ENCODE assay signal across 1 cellular context in the genomic region with DNA sequence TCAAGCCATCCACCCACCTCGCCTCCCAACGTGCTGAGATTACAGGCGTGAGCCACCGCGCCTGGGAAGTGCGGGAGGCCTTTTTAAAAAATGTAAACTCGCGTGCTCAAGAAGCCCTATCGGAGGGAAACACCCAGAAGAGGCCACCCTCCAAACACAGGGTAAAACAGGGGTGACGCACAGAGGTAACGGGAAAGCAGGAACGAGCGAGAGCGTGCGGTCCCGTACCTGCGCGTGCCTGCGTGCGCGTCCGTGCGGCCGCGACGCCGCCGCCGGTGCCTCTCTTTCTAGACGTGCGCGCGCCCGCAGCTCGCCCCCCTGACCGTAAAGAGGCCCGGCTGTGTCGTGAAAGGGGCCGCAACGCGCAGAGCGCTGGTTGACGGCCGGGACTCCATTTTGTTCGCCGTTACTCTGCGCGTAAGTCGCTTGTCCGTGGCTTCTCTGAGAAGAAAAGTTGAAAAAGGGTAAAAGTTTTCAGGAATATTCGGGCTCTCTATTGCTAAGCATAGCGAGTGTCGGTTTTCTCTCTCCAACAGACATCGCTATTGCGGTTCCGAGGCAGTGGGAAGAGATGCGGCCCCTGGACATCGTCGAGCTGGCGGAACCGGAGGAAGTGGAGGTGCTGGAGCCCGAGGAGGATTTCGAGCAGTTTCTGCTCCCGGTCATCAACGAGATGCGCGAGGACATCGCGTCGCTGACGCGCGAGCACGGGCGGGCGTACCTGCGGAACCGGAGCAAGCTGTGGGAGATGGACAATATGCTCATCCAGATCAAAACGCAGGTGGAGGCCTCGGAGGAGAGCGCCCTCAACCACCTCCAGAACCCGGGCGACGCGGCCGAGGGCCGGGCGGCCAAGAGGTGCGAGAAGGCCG.
A peak's percentile ranks its signal among the peaks of the same experiment; 100 is the strongest.
TF ChIP-seq lines count a peak whose summit lies in the region.

A gene (plus strand): TSS at position 394 of the 872 bp plus-strand sequence. CDS start 178 bp downstream, at position 572.

TF ChIP-seq in HepG2, 621 proteins besides CTCF, POLR2A, EP300 and RAD21 (continued from another document and continues in another):
- TF ChIP-seq, protein P1, sequence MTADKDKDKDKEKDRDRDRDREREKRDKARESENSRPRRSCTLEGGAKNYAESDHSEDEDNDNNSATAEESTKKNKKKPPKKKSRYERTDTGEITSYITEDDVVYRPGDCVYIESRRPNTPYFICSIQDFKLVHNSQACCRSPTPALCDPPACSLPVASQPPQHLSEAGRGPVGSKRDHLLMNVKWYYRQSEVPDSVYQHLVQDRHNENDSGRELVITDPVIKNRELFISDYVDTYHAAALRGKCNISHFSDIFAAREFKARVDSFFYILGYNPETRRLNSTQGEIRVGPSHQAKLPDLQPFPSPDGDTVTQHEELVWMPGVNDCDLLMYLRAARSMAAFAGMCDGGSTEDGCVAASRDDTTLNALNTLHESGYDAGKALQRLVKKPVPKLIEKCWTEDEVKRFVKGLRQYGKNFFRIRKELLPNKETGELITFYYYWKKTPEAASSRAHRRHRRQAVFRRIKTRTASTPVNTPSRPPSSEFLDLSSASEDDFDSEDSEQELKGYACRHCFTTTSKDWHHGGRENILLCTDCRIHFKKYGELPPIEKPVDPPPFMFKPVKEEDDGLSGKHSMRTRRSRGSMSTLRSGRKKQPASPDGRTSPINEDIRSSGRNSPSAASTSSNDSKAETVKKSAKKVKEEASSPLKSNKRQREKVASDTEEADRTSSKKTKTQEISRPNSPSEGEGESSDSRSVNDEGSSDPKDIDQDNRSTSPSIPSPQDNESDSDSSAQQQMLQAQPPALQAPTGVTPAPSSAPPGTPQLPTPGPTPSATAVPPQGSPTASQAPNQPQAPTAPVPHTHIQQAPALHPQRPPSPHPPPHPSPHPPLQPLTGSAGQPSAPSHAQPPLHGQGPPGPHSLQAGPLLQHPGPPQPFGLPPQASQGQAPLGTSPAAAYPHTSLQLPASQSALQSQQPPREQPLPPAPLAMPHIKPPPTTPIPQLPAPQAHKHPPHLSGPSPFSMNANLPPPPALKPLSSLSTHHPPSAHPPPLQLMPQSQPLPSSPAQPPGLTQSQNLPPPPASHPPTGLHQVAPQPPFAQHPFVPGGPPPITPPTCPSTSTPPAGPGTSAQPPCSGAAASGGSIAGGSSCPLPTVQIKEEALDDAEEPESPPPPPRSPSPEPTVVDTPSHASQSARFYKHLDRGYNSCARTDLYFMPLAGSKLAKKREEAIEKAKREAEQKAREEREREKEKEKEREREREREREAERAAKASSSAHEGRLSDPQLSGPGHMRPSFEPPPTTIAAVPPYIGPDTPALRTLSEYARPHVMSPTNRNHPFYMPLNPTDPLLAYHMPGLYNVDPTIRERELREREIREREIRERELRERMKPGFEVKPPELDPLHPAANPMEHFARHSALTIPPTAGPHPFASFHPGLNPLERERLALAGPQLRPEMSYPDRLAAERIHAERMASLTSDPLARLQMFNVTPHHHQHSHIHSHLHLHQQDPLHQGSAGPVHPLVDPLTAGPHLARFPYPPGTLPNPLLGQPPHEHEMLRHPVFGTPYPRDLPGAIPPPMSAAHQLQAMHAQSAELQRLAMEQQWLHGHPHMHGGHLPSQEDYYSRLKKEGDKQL (CRISPR knock-in tag; IDR thresholded peaks at IDR 0.05; ENCODE audit: low read depth): 0 out of 2 replicates have a peak, but pooled peaks have one; percentile 13
- TF ChIP-seq, protein P2, sequence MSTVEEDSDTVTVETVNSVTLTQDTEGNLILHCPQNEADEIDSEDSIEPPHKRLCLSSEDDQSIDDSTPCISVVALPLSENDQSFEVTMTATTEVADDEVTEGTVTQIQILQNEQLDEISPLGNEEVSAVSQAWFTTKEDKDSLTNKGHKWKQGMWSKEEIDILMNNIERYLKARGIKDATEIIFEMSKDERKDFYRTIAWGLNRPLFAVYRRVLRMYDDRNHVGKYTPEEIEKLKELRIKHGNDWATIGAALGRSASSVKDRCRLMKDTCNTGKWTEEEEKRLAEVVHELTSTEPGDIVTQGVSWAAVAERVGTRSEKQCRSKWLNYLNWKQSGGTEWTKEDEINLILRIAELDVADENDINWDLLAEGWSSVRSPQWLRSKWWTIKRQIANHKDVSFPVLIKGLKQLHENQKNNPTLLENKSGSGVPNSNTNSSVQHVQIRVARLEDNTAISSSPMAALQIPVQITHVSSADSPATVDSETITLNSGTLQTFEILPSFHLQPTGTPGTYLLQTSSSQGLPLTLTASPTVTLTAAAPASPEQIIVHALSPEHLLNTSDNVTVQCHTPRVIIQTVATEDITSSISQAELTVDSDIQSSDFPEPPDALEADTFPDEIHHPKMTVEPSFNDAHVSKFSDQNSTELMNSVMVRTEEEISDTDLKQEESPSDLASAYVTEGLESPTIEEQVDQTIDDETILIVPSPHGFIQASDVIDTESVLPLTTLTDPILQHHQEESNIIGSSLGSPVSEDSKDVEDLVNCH (CRISPR knock-in tag; IDR thresholded peaks at IDR 0.05): 0 out of 2 replicates have a peak, but pooled peaks have one; percentile 25
- TF ChIP-seq, protein P3, sequence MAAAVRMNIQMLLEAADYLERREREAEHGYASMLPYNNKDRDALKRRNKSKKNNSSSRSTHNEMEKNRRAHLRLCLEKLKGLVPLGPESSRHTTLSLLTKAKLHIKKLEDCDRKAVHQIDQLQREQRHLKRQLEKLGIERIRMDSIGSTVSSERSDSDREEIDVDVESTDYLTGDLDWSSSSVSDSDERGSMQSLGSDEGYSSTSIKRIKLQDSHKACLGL (CRISPR knock-in tag; IDR thresholded peaks at IDR 0.05): no peak; the same call in 1 of the 2 replicates
- no peak for TF ChIP-seq SUZ12 (IDR thresholded peaks at IDR 0.05; ENCODE audit: low read depth, low read length)
- TF ChIP-seq SALL1 (CRISPR knock-in tag; IDR thresholded peaks at IDR 0.05): peak; percentile 66
- TF ChIP-seq DNMT1 (CRISPR knock-in tag; IDR thresholded peaks at IDR 0.05): no peak
- no peak for TF ChIP-seq MLLT10 (CRISPR knock-in tag; IDR thresholded peaks at IDR 0.05)
- TF ChIP-seq, protein P4, sequence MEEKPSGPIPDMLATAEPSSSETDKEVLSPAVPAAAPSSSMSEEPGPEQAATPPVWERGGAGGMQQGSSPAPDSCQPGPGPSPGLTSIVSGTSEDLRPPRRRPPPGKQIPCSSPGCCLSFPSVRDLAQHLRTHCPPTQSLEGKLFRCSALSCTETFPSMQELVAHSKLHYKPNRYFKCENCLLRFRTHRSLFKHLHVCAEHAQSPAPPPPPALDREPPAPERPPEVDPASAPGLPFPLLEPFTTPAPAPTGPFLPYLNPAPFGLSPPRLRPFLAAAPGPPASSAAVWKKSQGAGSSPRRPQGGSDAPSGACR (CRISPR knock-in tag; IDR thresholded peaks at IDR 0.05): no peak; the same call in 1 of the 2 replicates
- TF ChIP-seq ZNF383 (CRISPR knock-in tag; IDR thresholded peaks at IDR 0.05; ENCODE audit: borderline replicate concordance): no peak
- TF ChIP-seq JUNB (CRISPR knock-in tag; IDR thresholded peaks at IDR 0.05; ENCODE audit: borderline replicate concordance): peak; percentile 62; the same call in 1 of the 2 replicates
- TF ChIP-seq, protein P5, sequence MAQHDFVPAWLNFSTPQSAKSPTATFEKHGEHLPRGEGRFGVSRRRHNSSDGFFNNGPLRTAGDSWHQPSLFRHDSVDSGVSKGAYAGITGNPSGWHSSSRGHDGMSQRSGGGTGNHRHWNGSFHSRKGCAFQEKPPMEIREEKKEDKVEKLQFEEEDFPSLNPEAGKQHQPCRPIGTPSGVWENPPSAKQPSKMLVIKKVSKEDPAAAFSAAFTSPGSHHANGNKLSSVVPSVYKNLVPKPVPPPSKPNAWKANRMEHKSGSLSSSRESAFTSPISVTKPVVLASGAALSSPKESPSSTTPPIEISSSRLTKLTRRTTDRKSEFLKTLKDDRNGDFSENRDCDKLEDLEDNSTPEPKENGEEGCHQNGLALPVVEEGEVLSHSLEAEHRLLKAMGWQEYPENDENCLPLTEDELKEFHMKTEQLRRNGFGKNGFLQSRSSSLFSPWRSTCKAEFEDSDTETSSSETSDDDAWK (CRISPR knock-in tag; IDR thresholded peaks at IDR 0.05): no peak
- no peak for TF ChIP-seq SMAD9 (CRISPR knock-in tag; IDR thresholded peaks at IDR 0.05)
- TF ChIP-seq KDM5A (IDR thresholded peaks at IDR 0.05; ENCODE audit: borderline replicate concordance, low read length): peak; percentile 91
- TF ChIP-seq, protein P6, sequence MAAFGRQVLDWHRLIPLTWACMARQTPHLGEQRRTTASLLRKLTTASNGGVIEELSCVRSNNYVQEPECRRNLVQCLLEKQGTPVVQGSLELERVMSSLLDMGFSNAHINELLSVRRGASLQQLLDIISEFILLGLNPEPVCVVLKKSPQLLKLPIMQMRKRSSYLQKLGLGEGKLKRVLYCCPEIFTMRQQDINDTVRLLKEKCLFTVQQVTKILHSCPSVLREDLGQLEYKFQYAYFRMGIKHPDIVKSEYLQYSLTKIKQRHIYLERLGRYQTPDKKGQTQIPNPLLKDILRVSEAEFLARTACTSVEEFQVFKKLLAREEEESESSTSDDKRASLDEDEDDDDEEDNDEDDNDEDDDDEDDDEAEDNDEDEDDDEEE (CRISPR knock-in tag; IDR thresholded peaks at IDR 0.05): peak; percentile 68; the same call in 1 of the 2 replicates
- TF ChIP-seq, protein P7, sequence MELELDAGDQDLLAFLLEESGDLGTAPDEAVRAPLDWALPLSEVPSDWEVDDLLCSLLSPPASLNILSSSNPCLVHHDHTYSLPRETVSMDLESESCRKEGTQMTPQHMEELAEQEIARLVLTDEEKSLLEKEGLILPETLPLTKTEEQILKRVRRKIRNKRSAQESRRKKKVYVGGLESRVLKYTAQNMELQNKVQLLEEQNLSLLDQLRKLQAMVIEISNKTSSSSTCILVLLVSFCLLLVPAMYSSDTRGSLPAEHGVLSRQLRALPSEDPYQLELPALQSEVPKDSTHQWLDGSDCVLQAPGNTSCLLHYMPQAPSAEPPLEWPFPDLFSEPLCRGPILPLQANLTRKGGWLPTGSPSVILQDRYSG (CRISPR knock-in tag; IDR thresholded peaks at IDR 0.05): peak; percentile 75; the same call in 1 of the 2 replicates
- no peak for TF ChIP-seq ZFYVE20 (CRISPR knock-in tag; IDR thresholded peaks at IDR 0.05; ENCODE audit: borderline replicate concordance, low read depth)
- no peak for TF ChIP-seq SSRP1 (CRISPR knock-in tag; IDR thresholded peaks at IDR 0.05)
- TF ChIP-seq ZNF788 (CRISPR knock-in tag; IDR thresholded peaks at IDR 0.05; ENCODE audit: borderline replicate concordance): peak; percentile 25; the same call in 1 of the 2 replicates
- peak; percentile 84 for TF ChIP-seq HNRNPLL (IDR thresholded peaks at IDR 0.05; ENCODE audit: low read depth, low read length, poor library complexity, severe bottlenecking)
- peak; percentile 80; the same call in 1 of the 2 replicates for TF ChIP-seq PRMT3 (CRISPR knock-in tag; IDR thresholded peaks at IDR 0.05; ENCODE audit: borderline replicate concordance, low read depth)
- no peak for TF ChIP-seq RFX1 (IDR thresholded peaks at IDR 0.05)
- TF ChIP-seq ZNF460 (CRISPR knock-in tag; IDR thresholded peaks at IDR 0.05; ENCODE audit: borderline replicate concordance): peak; percentile 78; the same call in 1 of the 2 replicates
- peak; percentile 74; the same call in 1 of the 2 replicates for TF ChIP-seq ZNF17 (CRISPR knock-in tag; IDR thresholded peaks at IDR 0.05)
- TF ChIP-seq, protein P8, sequence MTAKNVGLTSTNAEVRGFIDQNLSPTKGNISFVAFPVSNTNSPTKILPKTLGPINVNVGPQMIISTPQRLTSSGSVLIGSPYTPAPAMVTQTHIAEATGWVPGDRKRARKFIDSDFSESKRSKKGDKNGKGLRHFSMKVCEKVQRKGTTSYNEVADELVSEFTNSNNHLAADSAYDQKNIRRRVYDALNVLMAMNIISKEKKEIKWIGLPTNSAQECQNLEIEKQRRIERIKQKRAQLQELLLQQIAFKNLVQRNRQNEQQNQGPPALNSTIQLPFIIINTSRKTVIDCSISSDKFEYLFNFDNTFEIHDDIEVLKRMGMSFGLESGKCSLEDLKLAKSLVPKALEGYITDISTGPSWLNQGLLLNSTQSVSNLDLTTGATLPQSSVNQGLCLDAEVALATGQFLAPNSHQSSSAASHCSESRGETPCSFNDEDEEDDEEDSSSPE (CRISPR knock-in tag; IDR thresholded peaks at IDR 0.05): peak; percentile 79; the same call in 1 of the 2 replicates
- TF ChIP-seq TBP (CRISPR knock-in tag; IDR thresholded peaks at IDR 0.05): no peak
- peak; percentile 74 for TF ChIP-seq DMAP1 (CRISPR knock-in tag; IDR thresholded peaks at IDR 0.05)
- peak; percentile 94 for TF ChIP-seq THAP11 (CRISPR knock-in tag; IDR thresholded peaks at IDR 0.05)
- TF ChIP-seq, protein P9, sequence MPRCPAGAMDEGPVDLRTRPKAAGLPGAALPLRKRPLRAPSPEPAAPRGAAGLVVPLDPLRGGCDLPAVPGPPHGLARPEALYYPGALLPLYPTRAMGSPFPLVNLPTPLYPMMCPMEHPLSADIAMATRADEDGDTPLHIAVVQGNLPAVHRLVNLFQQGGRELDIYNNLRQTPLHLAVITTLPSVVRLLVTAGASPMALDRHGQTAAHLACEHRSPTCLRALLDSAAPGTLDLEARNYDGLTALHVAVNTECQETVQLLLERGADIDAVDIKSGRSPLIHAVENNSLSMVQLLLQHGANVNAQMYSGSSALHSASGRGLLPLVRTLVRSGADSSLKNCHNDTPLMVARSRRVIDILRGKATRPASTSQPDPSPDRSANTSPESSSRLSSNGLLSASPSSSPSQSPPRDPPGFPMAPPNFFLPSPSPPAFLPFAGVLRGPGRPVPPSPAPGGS (CRISPR knock-in tag; IDR thresholded peaks at IDR 0.05): peak; percentile 65; the same call in 1 of the 2 replicates
- TF ChIP-seq ZNF547 (CRISPR knock-in tag; IDR thresholded peaks at IDR 0.05): peak; percentile 87
- TF ChIP-seq ZNF75D (CRISPR knock-in tag; IDR thresholded peaks at IDR 0.05; ENCODE audit: borderline replicate concordance): no peak
- TF ChIP-seq CHCHD3 (CRISPR knock-in tag; IDR thresholded peaks at IDR 0.05): 0 out of 2 replicates have a peak, but pooled peaks have one; percentile 34
- 0 out of 2 replicates have a peak, but pooled peaks have one; percentile 37 for TF ChIP-seq RXRA (CRISPR knock-in tag; IDR thresholded peaks at IDR 0.05)
- 0 out of 2 replicates have a peak, but pooled peaks have one; percentile 3 for TF ChIP-seq RFX5 (IDR thresholded peaks at IDR 0.05; ENCODE audit: low read depth, low read length)
- TF ChIP-seq ZKSCAN8 (CRISPR knock-in tag; IDR thresholded peaks at IDR 0.05; ENCODE audit: borderline replicate concordance): no peak
